In the genomic region with DNA sequence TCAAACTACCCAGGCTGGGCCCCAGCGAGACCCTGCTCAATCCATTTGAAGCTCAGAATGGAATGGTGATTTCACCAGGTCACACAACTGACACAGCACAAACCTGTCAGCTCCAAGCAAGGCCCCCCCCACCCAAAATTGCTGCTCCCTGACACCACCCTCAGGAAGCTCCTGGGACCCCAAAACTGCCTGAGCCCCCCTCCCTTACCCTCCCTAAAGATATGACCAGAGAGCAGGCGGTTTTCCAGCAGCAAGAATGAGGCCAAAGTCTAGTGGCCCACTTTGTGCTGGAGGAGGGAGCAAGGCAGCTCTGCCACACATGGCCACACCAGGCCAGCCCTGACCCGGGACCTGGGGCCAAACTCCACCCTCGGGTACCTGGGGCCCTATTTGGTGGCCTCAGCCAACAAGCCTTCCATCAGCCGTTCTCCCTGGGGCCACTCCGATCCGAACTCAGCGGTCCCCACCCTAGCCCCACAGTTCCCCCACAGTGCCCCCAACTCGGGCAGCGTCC, we compare ENCODE assay signal across 6 cellular contexts. TPM values are rescaled to one million over a fixed set of nuclear protein-coding genes. Genes with fewer than 3 reads are reported as not detected.
A peak's percentile ranks its signal among the peaks of the same experiment; 100 is the strongest.
DNase-seq lines count a peak whose midpoint lies in the region; ATAC-seq and TF ChIP-seq lines count a peak whose summit lies in the region.

No MANE protein-coding gene starts in this region.

- no peaks in the 10 kb centered on the region for H3K9me3 Mint-ChIP-seq in activated T-cell treated with anti-CD3 and anti-CD28 coated beads, Interleukin-2, amount 50 U/mL, for 24 hours

- peaks cover 11% of the 10 kb centered on the region for H3K4me1 Mint-ChIP-seq in activated T-cell treated with anti-CD3 and anti-CD28 coated beads, Interleukin-2, amount 50 U/mL, for 24 hours (ENCODE audit: low read depth)

- H3K27me3 ChIP-seq in iPS-18a (ENCODE audit: control insufficient read depth, insufficient read depth, low read length) (no peaks in the 10 kb centered on the region), tibial nerve (no peaks in the 10 kb centered on the region)

- 35 to 44% methylated on average over 9 of the region's 10 CpGs for WGBS in tibial nerve, 2 donors

- H3K9me3 ChIP-seq in iPS-18a (ENCODE audit: control insufficient read depth, low read depth, low read length) (no peaks in the 10 kb centered on the region), tibial nerve (no peaks in the 10 kb centered on the region)

- TF ChIP-seq POLR2A in tibial nerve (IDR thresholded peaks at IDR 0.05): no peak

- peaks cover 16% of the 10 kb centered on the region for H3K27me3 Mint-ChIP-seq in activated T-cell treated with anti-CD3 and anti-CD28 coated beads, Interleukin-2, amount 50 U/mL, for 24 hours

- H3K27ac Mint-ChIP-seq in activated T-cell treated with anti-CD3 and anti-CD28 coated beads, Interleukin-2, amount 50 U/mL, for 24 hours: no peak overlapping the region

- no peak overlapping the region for H3K27ac ChIP-seq in iPS-18a (ENCODE audit: low read length)
- peak overlapping the region; percentile 43 to 87 (median 84) for H3K27ac ChIP-seq in tibial nerve

- peak overlapping the region; percentile 88 for H3K4me3 ChIP-seq in iPS-18a (ENCODE audit: low read length)
- peak overlapping the region; percentile 66 to 86 (median 72) for H3K4me3 ChIP-seq in tibial nerve

- ATAC-seq in HG02623 (IDR thresholded peaks at IDR 0.05; ENCODE audit: unreplicated experiment): no peak

- H3K9ac ChIP-seq in iPS-18a (ENCODE audit: low read length): peak overlapping the region; percentile 67

- H3K4me1 ChIP-seq in iPS-18a (ENCODE audit: control insufficient read depth, low read depth, low read length) (peaks cover 18% of the 10 kb centered on the region), tibial nerve (peaks cover 0 to 55% (median 37%) of the 10 kb centered on the region in 4 donors)

- H3K36me3 Mint-ChIP-seq in activated T-cell treated with anti-CD3 and anti-CD28 coated beads, Interleukin-2, amount 50 U/mL, for 24 hours (ENCODE audit: low read depth): no peaks in the 10 kb centered on the region

- TF ChIP-seq EP300 in tibial nerve (IDR thresholded peaks at IDR 0.05): no peak

- H3K36me3 ChIP-seq in iPS-18a (ENCODE audit: control insufficient read depth, low read depth, low read length) (peaks cover 6% of the 10 kb centered on the region), tibial nerve (peaks cover 0 to 23% (median 0%) of the 10 kb centered on the region in 3 donors)

- DNase-seq in activated T-cell treated with anti-CD3 and anti-CD28 coated beads, Interleukin-2, amount 50 U/mL, for 24 hours: no peak
- DNase-seq in activated T-cell treated with anti-CD3 and anti-CD28 coated beads for 4 hours: no peak
- DNase-seq in tibial nerve (ENCODE audit: low spot score in 2 of 2): no peak
- DNase-seq in NCI-H524 treated with DMSO at 0.1 percent for 48 hours (lab: John Stamatoyannopoulos, UW): no peak

- peak overlapping the region; percentile 63 for H3K4me3 Mint-ChIP-seq in activated T-cell treated with anti-CD3 and anti-CD28 coated beads, Interleukin-2, amount 50 U/mL, for 24 hours

- TF ChIP-seq CTCF in tibial nerve (IDR thresholded peaks at IDR 0.05): no peak

RNA-seq across cellular contexts. Expression of gene NR2F6, which starts 2.3 kb away (rescaled TPM):
- total RNA-seq in tibial nerve: 10 to 100 TPM; 30.0 to 46.0 (median 39.5) TPM

RNA-seq across cellular contexts. Expression of gene OCEL1, which starts 17.4 kb away (rescaled TPM):
- total RNA-seq in tibial nerve: 10 to 100 TPM in 1 of 4 donors, 1 to 10 TPM in 3; 3.3 to 30.0 (median 5.8) TPM

RNA-seq across cellular contexts. Expression of gene USHBP1, which starts 21.1 kb away (rescaled TPM):
- 10 to 100 TPM in 2 of 4 donors, 1 to 10 TPM in 2; 3.1 to 29.4 (median 17.5) TPM for total RNA-seq in tibial nerve

RNA-seq across cellular contexts. Expression of gene BABAM1, which starts 23.8 kb away (rescaled TPM):
- 10 to 100 TPM; 60.0 to 72.0 (median 67.0) TPM for total RNA-seq in tibial nerve

RNA-seq across cellular contexts. Expression of gene USE1, which starts 28.2 kb away (rescaled TPM):
- 10 to 100 TPM; 17.4 to 50.0 (median 28.0) TPM for total RNA-seq in tibial nerve
